ENCODE assay signal across 16 cellular contexts in the genomic region with DNA sequence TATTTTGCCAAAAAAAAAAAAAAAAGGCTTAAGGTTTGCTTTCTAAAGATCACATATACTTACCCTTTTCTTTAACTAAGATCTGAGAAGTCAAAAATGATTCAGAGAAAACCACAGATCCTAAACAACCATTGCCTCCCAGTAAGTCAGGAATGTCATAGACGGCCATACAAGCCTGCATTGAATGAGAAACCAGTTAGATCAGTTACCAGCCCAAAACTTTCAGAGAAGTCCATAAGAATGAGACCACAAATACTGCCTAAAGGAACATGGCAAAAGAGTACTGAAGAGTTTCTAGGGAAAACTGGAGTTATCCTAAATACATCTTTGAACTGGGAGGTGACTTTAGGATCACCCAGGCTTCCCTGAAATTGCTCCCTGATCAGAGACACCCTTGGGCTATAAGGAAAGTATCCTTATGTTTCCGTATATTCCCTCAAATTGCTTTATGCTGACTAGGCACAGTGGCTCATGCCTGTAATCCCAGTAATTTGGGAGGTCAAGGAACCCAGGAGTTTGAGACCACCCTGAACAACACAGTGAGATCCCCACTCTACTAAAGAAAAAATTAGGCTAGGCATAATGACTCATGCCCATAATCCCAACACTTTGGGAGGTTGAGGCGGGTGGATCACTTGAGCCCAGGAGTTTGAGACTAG.
"Had no signal": no experiment of that assay in that cellular context is flagged by ENCODE, and none has a peak within 500 bp of the region (broad histone marks: within the 10 kb centered on the region; RNA-seq: fewer than 3 reads in every experiment).

No MANE protein-coding gene starts in this region.

- DNase-seq: activated CD4-positive, alpha-beta T cell treated with anti-CD3 and anti-CD28 coated beads, Interleukin-2, amount 10 ng/mL, durations not matched to agents 7 days and 5 days; activated CD4-positive, CD25-positive, alpha-beta regulatory T cell; activated naive CD4-positive, alpha-beta T cell treated with anti-CD3 and anti-CD28 coated beads, Interleukin-2, amount 10 ng/mL, durations not matched to agents 7 days and 5 days; activated T-cell treated with anti-CD3 and anti-CD28 coated beads for 4 hours; cerebellar nuclear complex; mucosa of descending colon; naive thymus-derived CD8-positive, alpha-beta T cell; small intestine; thyroid gland had no signal

- H3K36me3 ChIP-seq: neutrophil had no signal

- H3K9me3 ChIP-seq: adrenal gland, esophagus muscularis mucosa, gastroesophageal sphincter, mucosa of descending colon, neutrophil, right atrium auricular region, thyroid gland, vagina had no signal

- H3K4me3 ChIP-seq: adrenal gland, esophagus muscularis mucosa, gastroesophageal sphincter, lung, mucosa of descending colon, right atrium auricular region, thyroid gland, vagina had no signal

- H3K27ac ChIP-seq: adrenal gland, esophagus muscularis mucosa, gastroesophageal sphincter, neutrophil, right atrium auricular region, thyroid gland, vagina had no signal

- FAIRE-seq: small intestine had no signal

- ATAC-seq: gastroesophageal sphincter; mucosa of descending colon; naive thymus-derived CD8-positive, alpha-beta T cell had no signal

- H3K27me3 ChIP-seq: adrenal gland, esophagus muscularis mucosa, gastroesophageal sphincter, neutrophil, right atrium auricular region, thyroid gland, vagina had no signal
